ENCODE assay signal across 1 cellular context in the genomic region with DNA sequence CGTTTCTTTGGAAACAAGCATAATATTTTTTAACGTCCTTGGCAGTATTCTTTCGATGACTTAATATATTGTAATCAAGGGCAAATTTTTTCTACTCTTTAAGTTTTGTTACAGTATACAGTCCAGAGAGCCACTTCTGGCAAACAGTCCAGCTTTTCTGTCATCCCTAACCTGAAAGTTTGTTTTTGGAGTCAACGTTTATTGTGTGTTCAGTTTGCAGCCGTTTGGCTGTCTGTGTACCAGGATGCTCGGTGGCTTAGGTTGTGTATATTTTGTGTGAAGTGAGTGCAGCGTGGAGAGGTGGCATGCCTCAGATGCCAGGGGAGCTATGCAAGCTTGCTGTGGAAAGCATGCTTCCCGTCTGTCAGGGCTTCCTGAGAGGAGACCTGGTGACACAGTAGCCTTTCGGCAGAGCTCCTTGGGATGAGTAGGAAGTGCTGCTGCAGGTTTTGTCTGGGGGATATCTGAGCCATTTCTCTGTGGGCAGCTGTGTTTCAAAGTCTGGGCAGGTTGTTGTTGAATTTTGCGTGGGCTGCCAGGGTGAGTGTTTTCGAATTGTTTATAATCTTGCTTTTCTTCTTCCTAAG.
TF ChIP-seq lines count a peak whose summit lies in the region.

No MANE protein-coding gene starts in this region.

TF ChIP-seq in WTC11, 78 proteins besides CTCF, POLR2A, EP300 and RAD21 (continued from another document):
- TF ChIP-seq, protein P1, sequence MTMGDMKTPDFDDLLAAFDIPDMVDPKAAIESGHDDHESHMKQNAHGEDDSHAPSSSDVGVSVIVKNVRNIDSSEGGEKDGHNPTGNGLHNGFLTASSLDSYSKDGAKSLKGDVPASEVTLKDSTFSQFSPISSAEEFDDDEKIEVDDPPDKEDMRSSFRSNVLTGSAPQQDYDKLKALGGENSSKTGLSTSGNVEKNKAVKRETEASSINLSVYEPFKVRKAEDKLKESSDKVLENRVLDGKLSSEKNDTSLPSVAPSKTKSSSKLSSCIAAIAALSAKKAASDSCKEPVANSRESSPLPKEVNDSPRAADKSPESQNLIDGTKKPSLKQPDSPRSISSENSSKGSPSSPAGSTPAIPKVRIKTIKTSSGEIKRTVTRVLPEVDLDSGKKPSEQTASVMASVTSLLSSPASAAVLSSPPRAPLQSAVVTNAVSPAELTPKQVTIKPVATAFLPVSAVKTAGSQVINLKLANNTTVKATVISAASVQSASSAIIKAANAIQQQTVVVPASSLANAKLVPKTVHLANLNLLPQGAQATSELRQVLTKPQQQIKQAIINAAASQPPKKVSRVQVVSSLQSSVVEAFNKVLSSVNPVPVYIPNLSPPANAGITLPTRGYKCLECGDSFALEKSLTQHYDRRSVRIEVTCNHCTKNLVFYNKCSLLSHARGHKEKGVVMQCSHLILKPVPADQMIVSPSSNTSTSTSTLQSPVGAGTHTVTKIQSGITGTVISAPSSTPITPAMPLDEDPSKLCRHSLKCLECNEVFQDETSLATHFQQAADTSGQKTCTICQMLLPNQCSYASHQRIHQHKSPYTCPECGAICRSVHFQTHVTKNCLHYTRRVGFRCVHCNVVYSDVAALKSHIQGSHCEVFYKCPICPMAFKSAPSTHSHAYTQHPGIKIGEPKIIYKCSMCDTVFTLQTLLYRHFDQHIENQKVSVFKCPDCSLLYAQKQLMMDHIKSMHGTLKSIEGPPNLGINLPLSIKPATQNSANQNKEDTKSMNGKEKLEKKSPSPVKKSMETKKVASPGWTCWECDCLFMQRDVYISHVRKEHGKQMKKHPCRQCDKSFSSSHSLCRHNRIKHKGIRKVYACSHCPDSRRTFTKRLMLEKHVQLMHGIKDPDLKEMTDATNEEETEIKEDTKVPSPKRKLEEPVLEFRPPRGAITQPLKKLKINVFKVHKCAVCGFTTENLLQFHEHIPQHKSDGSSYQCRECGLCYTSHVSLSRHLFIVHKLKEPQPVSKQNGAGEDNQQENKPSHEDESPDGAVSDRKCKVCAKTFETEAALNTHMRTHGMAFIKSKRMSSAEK (CRISPR knock-in tag; IDR thresholded peaks at IDR 0.05; ENCODE audit: borderline replicate concordance), result no peak
- no peak for TF ChIP-seq ETV6 (CRISPR knock-in tag; IDR thresholded peaks at IDR 0.05)
- TF ChIP-seq, protein P2, sequence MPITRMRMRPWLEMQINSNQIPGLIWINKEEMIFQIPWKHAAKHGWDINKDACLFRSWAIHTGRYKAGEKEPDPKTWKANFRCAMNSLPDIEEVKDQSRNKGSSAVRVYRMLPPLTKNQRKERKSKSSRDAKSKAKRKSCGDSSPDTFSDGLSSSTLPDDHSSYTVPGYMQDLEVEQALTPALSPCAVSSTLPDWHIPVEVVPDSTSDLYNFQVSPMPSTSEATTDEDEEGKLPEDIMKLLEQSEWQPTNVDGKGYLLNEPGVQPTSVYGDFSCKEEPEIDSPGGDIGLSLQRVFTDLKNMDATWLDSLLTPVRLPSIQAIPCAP (CRISPR knock-in tag; IDR thresholded peaks at IDR 0.05), result no peak
